ENCODE assay signal across 8 cellular contexts in genomic region chr15:76340198-76340801, GRCh38. TPM values are rescaled to one million over a fixed set of nuclear protein-coding genes. Genes with fewer than 3 reads are reported as not detected.
DNase-seq lines count a peak whose midpoint lies in the region; ATAC-seq and TF ChIP-seq lines count a peak whose summit lies in the region.

No MANE protein-coding gene starts in this region.

- no peaks in the 10 kb centered on the region for H3K9me3 Mint-ChIP-seq in activated CD8-positive, alpha-beta T cell treated with anti-CD3 and anti-CD28 coated beads, Interleukin-2, amount 10 ng/mL, durations not matched to agents 7 days and 5 days (ENCODE audit: insufficient read depth)
- peaks cover 40% of the 10 kb centered on the region for H3K9me3 Mint-ChIP-seq in glutamatergic neuron (ENCODE audit: unreplicated experiment)

- H3K27me3 Mint-ChIP-seq in activated CD8-positive, alpha-beta T cell treated with anti-CD3 and anti-CD28 coated beads, Interleukin-2, amount 10 ng/mL, durations not matched to agents 7 days and 5 days (ENCODE audit: low read depth), result peaks cover 78% of the 10 kb centered on the region
- peaks cover 50% of the 10 kb centered on the region for H3K27me3 Mint-ChIP-seq in glutamatergic neuron (ENCODE audit: unreplicated experiment)

- peak; percentile 39 for DNase-seq in activated CD4-positive, alpha-beta T cell treated with anti-CD3 and anti-CD28 coated beads for 48 hours
- DNase-seq in activated CD4-positive, alpha-beta T cell treated with anti-CD3 and anti-CD28 coated beads, Interleukin-2, amount 50 U/mL, for 4 hours, result no peak
- DNase-seq in activated CD8-positive, alpha-beta T cell treated with anti-CD3 and anti-CD28 coated beads, Interleukin-2, amount 10 ng/mL, durations not matched to agents 7 days and 5 days, result no peak
- DNase-seq in glutamatergic neuron, result peak; percentile 69
- no peak for DNase-seq in skeletal muscle cell (ENCODE audit: low read depth)
- no peak for DNase-seq in midbrain (lab: John Stamatoyannopoulos, UW)

- CTCF ChIA-PET in activated CD8-positive, alpha-beta T cell treated with anti-CD3 and anti-CD28 coated beads, Interleukin-2, amount 10 ng/mL, durations not matched to agents 7 days and 5 days (lab: Charles Lee), result interaction anchor here (1.0 to 2.8 kb wide), 2 partner anchors 14 to 105 kb away, joined by 5 to 9 read pairs; no protein-coding TSS in a partner anchor

- POLR2A ChIA-PET in activated CD8-positive, alpha-beta T cell treated with anti-CD3 and anti-CD28 coated beads, Interleukin-2, amount 10 ng/mL, durations not matched to agents 7 days and 5 days (lab: Charles Lee), result no interaction called here

- H3K27ac Mint-ChIP-seq in activated CD8-positive, alpha-beta T cell treated with anti-CD3 and anti-CD28 coated beads, Interleukin-2, amount 10 ng/mL, durations not matched to agents 7 days and 5 days, result no peak overlapping the region
- peak overlapping the region; percentile 96 for H3K27ac Mint-ChIP-seq in glutamatergic neuron (ENCODE audit: unreplicated experiment)

- no peak for TF ChIP-seq CTCF in glutamatergic neuron (IDR thresholded peaks at IDR 0.05; ENCODE audit: partially characterized antibody, unreplicated experiment)

- peaks cover 65% of the 10 kb centered on the region for H3K4me1 Mint-ChIP-seq in activated CD8-positive, alpha-beta T cell treated with anti-CD3 and anti-CD28 coated beads, Interleukin-2, amount 10 ng/mL, durations not matched to agents 7 days and 5 days (ENCODE audit: low read depth)
- H3K4me1 Mint-ChIP-seq in glutamatergic neuron (ENCODE audit: low read depth, unreplicated experiment), result peaks cover 20% of the 10 kb centered on the region

- ATAC-seq in activated CD8-positive, alpha-beta T cell treated with anti-CD3 and anti-CD28 coated beads, Interleukin-2, amount 10 ng/mL, durations not matched to agents 7 days and 5 days, result peak; percentile 6
- ATAC-seq in HG03520 (IDR thresholded peaks at IDR 0.05; ENCODE audit: unreplicated experiment) (no peak), HG02610 (IDR thresholded peaks at IDR 0.05; ENCODE audit: unreplicated experiment) (no peak)

- peak overlapping the region; percentile 18 for H3K4me3 ChIP-seq in skeletal muscle cell (ENCODE audit: low read depth, low read length)

- peaks cover 4% of the 10 kb centered on the region for H3K36me3 Mint-ChIP-seq in activated CD8-positive, alpha-beta T cell treated with anti-CD3 and anti-CD28 coated beads, Interleukin-2, amount 10 ng/mL, durations not matched to agents 7 days and 5 days (ENCODE audit: low read depth)
- H3K36me3 Mint-ChIP-seq in glutamatergic neuron (ENCODE audit: unreplicated experiment), result peaks cover 16% of the 10 kb centered on the region

- H3K4me3 Mint-ChIP-seq in activated CD8-positive, alpha-beta T cell treated with anti-CD3 and anti-CD28 coated beads, Interleukin-2, amount 10 ng/mL, durations not matched to agents 7 days and 5 days, result peak overlapping the region; percentile 68
- H3K4me3 Mint-ChIP-seq in glutamatergic neuron (ENCODE audit: unreplicated experiment), result peak overlapping the region; percentile 93

RNA-seq across cellular contexts. Expression of gene ISL2, which starts 3.7 kb away (rescaled TPM):
- total RNA-seq in activated CD8-positive, alpha-beta T cell treated with anti-CD3 and anti-CD28 coated beads, Interleukin-2, amount 10 ng/mL, durations not matched to agents 7 days and 5 days, result under 1 TPM; 0.32 to 0.37 TPM
- total RNA-seq in glutamatergic neuron (ENCODE audit: unreplicated experiment), result 78.7 TPM

RNA-seq across cellular contexts. Expression of gene ETFA, which starts 29.0 kb away (rescaled TPM):
- 100 to 1,000 TPM; 108 to 111 TPM for total RNA-seq in activated CD8-positive, alpha-beta T cell treated with anti-CD3 and anti-CD28 coated beads, Interleukin-2, amount 10 ng/mL, durations not matched to agents 7 days and 5 days
- total RNA-seq in glutamatergic neuron (ENCODE audit: unreplicated experiment), result 144 TPM

Comparison
In these comparisons a context has a peak if more than half of its experiments do, and no peak if none do; other contexts are left out.
1. DNase-seq: peak in activated CD4-positive, alpha-beta T cell treated with anti-CD3 and anti-CD28 coated beads for 48 hours (single experiment) and glutamatergic neuron (single experiment); none in activated CD4-positive, alpha-beta T cell treated with anti-CD3 and anti-CD28 coated beads, Interleukin-2, amount 50 U/mL, for 4 hours (0 of 2), activated CD8-positive, alpha-beta T cell treated with anti-CD3 and anti-CD28 coated beads, Interleukin-2, amount 10 ng/mL, durations not matched to agents 7 days and 5 days (single experiment), skeletal muscle cell (single experiment) and midbrain (single experiment).
2. RNA of gene ISL2, which starts 3.7 kb away (total RNA-seq): 78.7 TPM in glutamatergic neuron (single experiment); 0.32 to 0.37 TPM in activated CD8-positive, alpha-beta T cell treated with anti-CD3 and anti-CD28 coated beads, Interleukin-2, amount 10 ng/mL, durations not matched to agents 7 days and 5 days; every median in the first group is over 10 times any median in the second.